12 cellular contexts compared by ENCODE assay signal in genomic region chr21:46191257-46191685, GRCh38. TPM values are rescaled to one million over a fixed set of nuclear protein-coding genes. Genes with fewer than 3 reads are reported as not detected.
DNase-seq lines count a peak whose midpoint lies in the region; ATAC-seq and TF ChIP-seq lines count a peak whose summit lies in the region.
"Had no signal": no experiment of that assay in that cellular context is flagged by ENCODE, and none has a peak within 500 bp of the region (broad histone marks: within the 10 kb centered on the region; RNA-seq: fewer than 3 reads in every experiment).

No MANE protein-coding gene starts in this region.

- no peak for TF ChIP-seq CTCF in coronary artery (IDR thresholded peaks at IDR 0.05)
- no peak for TF ChIP-seq CTCF in lower leg skin (IDR thresholded peaks at IDR 0.05)

- H3K27ac ChIP-seq in ACC112 (ENCODE audit: low read depth, low read length) (peak overlapping the region; percentile 56), coronary artery (peak overlapping the region in 1 of 2 donors; percentile 42)

- H3K27me3 Mint-ChIP-seq in naive thymus-derived CD8-positive, alpha-beta T cell: no peaks in the 10 kb centered on the region

- ATAC-seq in HG03045 (IDR thresholded peaks at IDR 0.05; ENCODE audit: unreplicated experiment) (no peak), GM21515 (IDR thresholded peaks at IDR 0.05; ENCODE audit: unreplicated experiment) (no peak), GM19467 (IDR thresholded peaks at IDR 0.05; ENCODE audit: unreplicated experiment) (no peak)
- ATAC-seq in naive thymus-derived CD8-positive, alpha-beta T cell: no peak

- DNase-seq in MG63: peak; percentile 87
- DNase-seq in coronary artery (ENCODE audit: low spot score): peak; percentile 68
- peak; percentile 67 to 87 for DNase-seq in lower leg skin (ENCODE audit: low spot score in 2 of 2)
- DNase-seq in naive thymus-derived CD8-positive, alpha-beta T cell: no peak
- DNase-seq: activated naive CD4-positive, alpha-beta T cell; C1 segment of cervical spinal cord; NCI-H2171 had no signal

- 59 to 62% methylated on average over 3 to 4 of the region's 4 CpGs for WGBS in lower leg skin, 2 donors

- H3K36me3 ChIP-seq in ACC112 (ENCODE audit: insufficient read depth, low read length) (peaks cover 15% of the 10 kb centered on the region; the same call in 1 of the 2 replicates), MG63 (peaks cover 42% of the 10 kb centered on the region)

- H3K4me3 Mint-ChIP-seq in naive thymus-derived CD8-positive, alpha-beta T cell: no peak overlapping the region
- H3K4me3 Mint-ChIP-seq: T-helper 2 cell treated with Interferon-gamma antibody and Interleukin-4, amounts not matched to agents 5 μg/mL and 100 μg/mL, for 36 hours had no signal

- no peaks in the 10 kb centered on the region for H3K9me3 Mint-ChIP-seq in naive thymus-derived CD8-positive, alpha-beta T cell
- H3K9me3 Mint-ChIP-seq: T-helper 2 cell treated with Interferon-gamma antibody and Interleukin-4, amounts not matched to agents 5 μg/mL and 100 μg/mL, for 36 hours had no signal

- no peak overlapping the region for H2AFZ ChIP-seq in ACC112 (ENCODE audit: low read length, unreplicated experiment)

- H3K36me3 Mint-ChIP-seq in naive thymus-derived CD8-positive, alpha-beta T cell: peaks cover 5 to 18% (median 6%) of the 10 kb centered on the region in 3 donors

- H3K4me3 ChIP-seq in ACC112 (ENCODE audit: low read depth, low read length) (no peak overlapping the region), MG63 (no peak overlapping the region), coronary artery (no peak overlapping the region), lower leg skin (ENCODE audit: low read depth, poor library complexity, severe bottlenecking) (no peak overlapping the region)

- peak overlapping the region in 1 of 10 donors; percentile 7 for H3K27ac Mint-ChIP-seq in naive thymus-derived CD8-positive, alpha-beta T cell
- H3K27ac Mint-ChIP-seq: T-helper 2 cell treated with Interferon-gamma antibody and Interleukin-4, amounts not matched to agents 5 μg/mL and 100 μg/mL, for 36 hours had no signal

- peaks cover 36% of the 10 kb centered on the region for H3K4me1 ChIP-seq in ACC112 (ENCODE audit: control insufficient read depth, insufficient read depth, low read length, unreplicated experiment)

- no peaks in the 10 kb centered on the region for H3K27me3 ChIP-seq in ACC112 (ENCODE audit: insufficient read depth, low read length)
- no peaks in the 10 kb centered on the region for H3K27me3 ChIP-seq in MG63

- H3K4me1 Mint-ChIP-seq in naive thymus-derived CD8-positive, alpha-beta T cell: peaks cover 0 to 1% (median 0%) of the 10 kb centered on the region in 4 donors

- no peaks in the 10 kb centered on the region for H3K9me3 ChIP-seq in MG63

- TF ChIP-seq POLR2A in lower leg skin (IDR thresholded peaks at IDR 0.05): no peak

- no peaks in the 10 kb centered on the region for H3K79me2 ChIP-seq in ACC112 (ENCODE audit: control insufficient read depth, insufficient read depth, low read length, unreplicated experiment)

- intact Hi-C loops in lower leg skin (cut with DNase I; ENCODE audit: low total_unique reads): no loop called here

- POLR2A ChIA-PET in naive thymus-derived CD8-positive, alpha-beta T cell (lab: Charles Lee): no interaction called here

RNA-seq across cellular contexts. Expression of gene SPATC1L, which starts 7.0 kb away (rescaled TPM):
- 2.0 and 2.4 TPM in 2 replicates for total RNA-seq in MG63 (2014; rRNA removed; shearing (Covaris generic); ENCODE audit: low replicate concordance)
- 1 to 10 TPM; 2.1 to 7.5 (median 4.0) TPM for total RNA-seq in lower leg skin
- total RNA-seq in naive thymus-derived CD8-positive, alpha-beta T cell: 10 to 100 TPM; 11.2 TPM
- 10 to 100 TPM; 13.0 to 20.5 (median 13.6) TPM for polyA plus RNA-seq in naive thymus-derived CD8-positive, alpha-beta T cell

RNA-seq across cellular contexts. Expression of gene FTCD, which starts 35.9 kb away (rescaled TPM):
- total RNA-seq in MG63 (2014; rRNA removed; shearing (Covaris generic); ENCODE audit: low replicate concordance): not detected in 2 replicates
- total RNA-seq in lower leg skin: under 1 TPM in 1 of 4 donors, not detected in 3; 0.29 TPM
- 1 to 10 TPM; 2.1 to 2.2 TPM for total RNA-seq in naive thymus-derived CD8-positive, alpha-beta T cell
- polyA plus RNA-seq in naive thymus-derived CD8-positive, alpha-beta T cell: not detected

RNA-seq across cellular contexts. Expression of gene LSS, which starts 37.3 kb away (rescaled TPM):
- total RNA-seq in MG63 (2014; rRNA removed; shearing (Covaris generic); ENCODE audit: low replicate concordance): 46.6 and 66.7 TPM in 2 replicates
- 100 to 1,000 TPM in 1 of 4 donors, 10 to 100 TPM in 3; 60.8 to 165 (median 81.7) TPM for total RNA-seq in lower leg skin
- 10 to 100 TPM; 43.6 to 47.6 TPM for total RNA-seq in naive thymus-derived CD8-positive, alpha-beta T cell
- 10 to 100 TPM; 12.3 to 14.6 (median 14.3) TPM for polyA plus RNA-seq in naive thymus-derived CD8-positive, alpha-beta T cell

Comparison
In these comparisons a context has a peak if more than half of its experiments do, and no peak if none do; other contexts are left out.
1. DNase-seq: peak in MG63 (single experiment), coronary artery (single experiment) and lower leg skin (2 of 2); none in naive thymus-derived CD8-positive, alpha-beta T cell (0 of 10).